Comparison of ENCODE assay signal across 17 cellular contexts in the genomic region with DNA sequence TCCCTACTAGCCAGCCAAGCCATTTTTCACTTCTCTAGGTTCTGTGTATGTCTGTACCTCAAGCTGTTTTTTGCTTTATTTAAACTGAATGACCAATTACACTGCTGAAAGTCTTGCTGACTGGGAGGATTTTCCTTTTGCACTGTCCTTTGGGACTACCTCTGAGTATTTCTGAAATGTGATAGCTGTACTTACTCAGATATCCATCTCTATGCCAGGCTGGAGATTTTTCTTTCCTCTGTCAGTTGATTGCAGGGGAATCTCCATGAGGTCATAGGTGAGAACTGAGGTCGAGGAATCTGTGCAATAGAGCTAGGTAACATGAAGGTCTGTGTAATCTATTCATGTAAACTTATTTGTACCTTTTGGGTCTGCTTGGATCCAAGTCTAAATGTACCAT. TPM values are rescaled to one million over a fixed set of nuclear protein-coding genes. Genes with fewer than 3 reads are reported as not detected.
DNase-seq lines count a peak whose midpoint lies in the region; ATAC-seq and TF ChIP-seq lines count a peak whose summit lies in the region.
"Had no signal": no experiment of that assay in that cellular context is flagged by ENCODE, and none has a peak within 500 bp of the region (broad histone marks: within the 10 kb centered on the region; RNA-seq: fewer than 3 reads in every experiment).

No MANE protein-coding gene starts in this region.

- ATAC-seq in Right ventricle myocardium inferior (no peak), thoracic aorta (ENCODE audit: insufficient number of reproducible peaks, low FRiP score, low read depth) (no peak)

- H3K36me3 ChIP-seq in right atrium auricular region (no peaks in the 10 kb centered on the region), KOPT-K1 (ENCODE audit: insufficient read depth, low read length) (peaks cover 92% of the 10 kb centered on the region), thoracic aorta (no peaks in the 10 kb centered on the region)
- H3K36me3 ChIP-seq: right lobe of liver, vagina, WERI-Rb-1 had no signal

- H3K27me3 ChIP-seq in right atrium auricular region (no peaks in the 10 kb centered on the region), dorsolateral prefrontal cortex (no peaks in the 10 kb centered on the region), thoracic aorta (replicated peaks; ENCODE audit: insufficient read depth) (no peaks in the 10 kb centered on the region)
- H3K27me3 ChIP-seq: right lobe of liver, vagina had no signal

- peak overlapping the region; percentile 41 to 93 for H3K27ac ChIP-seq in right atrium auricular region
- peak overlapping the region; percentile 17 for H3K27ac ChIP-seq in KOPT-K1 (ENCODE audit: low read depth, low read length, poor library complexity, severe bottlenecking)
- H3K27ac ChIP-seq in dorsolateral prefrontal cortex, result peak overlapping the region in 55 of 59 donors; percentile 9 to 91 (median 72)
- peak overlapping the region; percentile 56 to 75 for H3K27ac ChIP-seq in thoracic aorta
- H3K27ac ChIP-seq: right lobe of liver, vagina, WERI-Rb-1 had no signal

- DNase-seq in right atrium auricular region (ENCODE audit: low spot score) (no peak), Right ventricle myocardium inferior (ENCODE audit: missing footprints) (no peak), dorsolateral prefrontal cortex (no peak), thoracic aorta (ENCODE audit: low spot score) (no peak), LoVo (ENCODE audit: low spot score) (no peak), activated T-cell treated with anti-CD3 and anti-CD28 coated beads for 4 hours (no peak)
- no peak for DNase-seq in activated CD8-positive, alpha-beta memory T cell treated with anti-CD3 and anti-CD28 coated beads for 24 hours
- DNase-seq: CD4-positive, alpha-beta memory T cell; endodermal cell; NCI-H1092; NCI-H2227 treated with DMSO at 0.1 percent for 48 hours; right lobe of liver; WERI-Rb-1 had no signal

- H3K4me1 ChIP-seq in right atrium auricular region (peaks cover under 1 to 25% of the 10 kb centered on the region in 2 donors), thoracic aorta (ENCODE audit: control insufficient read depth in 1 of 2, low read depth in 2 of 2) (peaks cover 6 to 31% of the 10 kb centered on the region in 2 donors)
- H3K4me1 ChIP-seq: right lobe of liver had no signal

- TF ChIP-seq CTCF in right atrium auricular region (IDR thresholded peaks at IDR 0.05), result no peak
- no peak for TF ChIP-seq CTCF in dorsolateral prefrontal cortex (IDR thresholded peaks at IDR 0.05 in 54 of 56, conservative IDR thresholded peaks at IDR 0.05 in 2 of 56; ENCODE audit: low read depth in 1 of 56, partially characterized antibody in 56 of 56)
- TF ChIP-seq CTCF in thoracic aorta (IDR thresholded peaks at IDR 0.05), result no peak

- H3K4me3 ChIP-seq in right atrium auricular region (no peak overlapping the region), dorsolateral prefrontal cortex (no peak overlapping the region), thoracic aorta (no peak overlapping the region)
- H3K4me3 ChIP-seq: right lobe of liver, vagina had no signal

- intact Hi-C loops in Right ventricle myocardium inferior (cut with DNase I) (no loop called here), dorsolateral prefrontal cortex (cut with DNase I) (no loop called here)

- H3K9me3 ChIP-seq in right atrium auricular region (no peaks in the 10 kb centered on the region), KOPT-K1 (ENCODE audit: insufficient read depth, low read length, poor library complexity, severe bottlenecking) (peaks cover 5% of the 10 kb centered on the region), thoracic aorta (no peaks in the 10 kb centered on the region)
- H3K9me3 ChIP-seq: right lobe of liver, vagina had no signal

RNA-seq across cellular contexts. Expression of a gene that starts 38.9 kb away (rescaled TPM):
- 1,000 to 10,000 TPM; 3,842 to 8,672 TPM for total RNA-seq in right atrium auricular region
- 2,249 TPM for total RNA-seq in Right ventricle myocardium inferior
- total RNA-seq in dorsolateral prefrontal cortex, result under 1 TPM in 9 of 120 experiments, not detected in 111; 0.23 to 0.58 (median 0.25) TPM
- total RNA-seq in thoracic aorta, result 1 to 10 TPM; 2.8 to 6.6 TPM
- total RNA-seq: activated CD8-positive, alpha-beta memory T cell treated with anti-CD3 and anti-CD28 coated beads for 36 hours; CD4-positive, alpha-beta memory T cell; OCI-LY7; vagina had no signal

Comparison
In these comparisons a context has a peak if more than half of its experiments do, and no peak if none do; other contexts are left out.
1. H3K27ac ChIP-seq: peak in every context shown above with its lines; median percentile 72 in dorsolateral prefrontal cortex; 67 in right atrium auricular region; 66 in thoracic aorta; 17 in KOPT-K1.
2. RNA of a gene that starts 38.9 kb away (total RNA-seq): 3,842 to 8,672 TPM in right atrium auricular region and 2,249 TPM in Right ventricle myocardium inferior (single experiment); 2.8 to 6.6 TPM in thoracic aorta and 0.23 to 0.58 TPM in dorsolateral prefrontal cortex; every median in the first group is over 100 times any median in the second.